25 cellular contexts compared by ENCODE assay signal in the genomic region with DNA sequence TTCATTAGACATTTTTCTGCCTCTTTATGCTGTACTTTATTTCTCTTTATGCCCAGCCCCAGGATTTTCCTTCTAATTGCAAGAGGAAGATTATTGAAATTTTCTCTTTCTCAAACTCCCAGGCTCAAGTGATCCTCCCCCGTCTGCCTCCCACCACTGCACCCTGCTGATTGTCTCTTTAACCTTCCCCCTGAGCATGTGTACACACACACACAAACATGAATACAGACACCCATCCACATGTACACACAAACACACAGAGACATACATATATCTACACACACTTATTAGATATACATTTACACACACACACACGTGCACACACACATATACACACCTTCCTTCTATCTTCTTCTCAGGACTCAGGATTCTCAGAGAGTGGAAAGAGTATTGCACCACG.
"Had no signal": no experiment of that assay in that cellular context is flagged by ENCODE, and none has a peak within 500 bp of the region (broad histone marks: within the 10 kb centered on the region; RNA-seq: fewer than 3 reads in every experiment).

No MANE protein-coding gene starts in this region.

- H3K9me3 Mint-ChIP-seq: activated CD4-positive, alpha-beta memory T cell treated with anti-CD3 and anti-CD28 coated beads, Interleukin-2, amount 10 ng/mL, durations not matched to agents 7 days and 5 days; activated naive CD4-positive, alpha-beta T cell treated with anti-CD3 and anti-CD28 coated beads, Interleukin-2, amount 10 ng/mL, durations not matched to agents 7 days and 5 days; activated naive CD8-positive, alpha-beta T cell treated with anti-CD3 and anti-CD28 coated beads for 36 hours; activated T-helper 17 cell treated with anti-CD3 and anti-CD28 coated beads, Interleukin-2, amount 50 U/mL, for 72 hours had no signal

- H3K27ac ChIP-seq: PC-9, SK-N-MC, WERI-Rb-1 had no signal

- H3K4me3 ChIP-seq: MG63, PC-9, SK-N-MC had no signal

- H3K4me3 Mint-ChIP-seq: activated CD4-positive, alpha-beta memory T cell treated with anti-CD3 and anti-CD28 coated beads, Interleukin-2, amount 10 ng/mL, durations not matched to agents 7 days and 5 days; activated CD4-positive, alpha-beta T cell treated with anti-CD3 and anti-CD28 coated beads for 36 hours; activated naive CD4-positive, alpha-beta T cell treated with anti-CD3 and anti-CD28 coated beads, Interleukin-2, amount 10 ng/mL, durations not matched to agents 7 days and 5 days; activated naive CD8-positive, alpha-beta T cell treated with anti-CD3 and anti-CD28 coated beads for 36 hours; activated T-helper 17 cell treated with anti-CD3 and anti-CD28 coated beads, Interleukin-2, amount 50 U/mL, for 72 hours had no signal

- ATAC-seq: activated CD4-positive, alpha-beta T cell treated with anti-CD3 and anti-CD28 coated beads for 36 hours; activated T-helper 17 cell treated with anti-CD3 and anti-CD28 coated beads, Interleukin-2, amount 50 U/mL, for 72 hours had no signal

- DNase-seq: activated CD4-positive, alpha-beta memory T cell treated with anti-CD3 and anti-CD28 coated beads, Interleukin-2, amount 10 ng/mL, durations not matched to agents 7 days and 5 days; activated CD4-positive, alpha-beta T cell treated with anti-CD3 and anti-CD28 coated beads for 36 hours; activated CD4-positive, alpha-beta T cell treated with anti-CD3 and anti-CD28 coated beads, Interleukin-2, amount 50 U/mL, for 1 hour; activated gamma-delta T cell treated with Interleukin-2 at 50 U/mL for 16 hours; activated naive CD4-positive, alpha-beta T cell treated with anti-CD3 and anti-CD28 coated beads, Interleukin-2, amount 10 ng/mL, durations not matched to agents 7 days and 5 days; activated naive CD8-positive, alpha-beta T cell treated with anti-CD3 and anti-CD28 coated beads for 36 hours; activated T-cell treated with anti-CD3 and anti-CD28 coated beads for 4 hours; activated T-cell treated with anti-CD3 and anti-CD28 coated beads, Interleukin-2, amount 50 U/mL, for 48 hours; caudate nucleus; MG63; NCI-H1092; NCI-H1417; NCI-H1930; NCI-H2107; NCI-H2171 treated with DMSO at 0.1 percent for 48 hours; NCI-H345; NCI-H510A; NCI-H526 treated with DMSO at 0.1 percent for 48 hours; NCI-H82; PC-9; SHP77 treated with DMSO at 0.1 percent for 48 hours; T-helper 1 cell; WERI-Rb-1 had no signal

- H3K27ac Mint-ChIP-seq: activated CD4-positive, alpha-beta memory T cell treated with anti-CD3 and anti-CD28 coated beads, Interleukin-2, amount 10 ng/mL, durations not matched to agents 7 days and 5 days; activated CD4-positive, alpha-beta T cell treated with anti-CD3 and anti-CD28 coated beads for 36 hours; activated naive CD4-positive, alpha-beta T cell treated with anti-CD3 and anti-CD28 coated beads, Interleukin-2, amount 10 ng/mL, durations not matched to agents 7 days and 5 days; activated naive CD8-positive, alpha-beta T cell treated with anti-CD3 and anti-CD28 coated beads for 36 hours; activated T-helper 17 cell treated with anti-CD3 and anti-CD28 coated beads, Interleukin-2, amount 50 U/mL, for 72 hours had no signal

- H3K9me3 ChIP-seq: MG63 had no signal

- H3K36me3 ChIP-seq: MG63, WERI-Rb-1 had no signal

- H3K36me3 Mint-ChIP-seq: activated naive CD4-positive, alpha-beta T cell treated with anti-CD3 and anti-CD28 coated beads, Interleukin-2, amount 10 ng/mL, durations not matched to agents 7 days and 5 days; activated naive CD8-positive, alpha-beta T cell treated with anti-CD3 and anti-CD28 coated beads for 36 hours had no signal
